1 cellular context compared by ENCODE assay signal in genomic region chr6:69933239-69933638, GRCh38.
TF ChIP-seq lines count a peak whose summit lies in the region.

No MANE protein-coding gene starts in this region.

TF ChIP-seq in IMR-90, 13 proteins besides CTCF, POLR2A, EP300 and RAD21 (continued from another document):
- TF ChIP-seq ELK1 (IDR thresholded peaks at IDR 0.05; ENCODE audit: borderline replicate concordance, low read depth, low read length): no peak
